Comparison of ENCODE assay signal across 1 cellular context in genomic region chr17:7219812-7220592, GRCh38.
TF ChIP-seq lines count a peak whose summit lies in the region.

Gene ACADVL (plus strand): TSS chr17:7219938. CDS start chr17:7219985, 47 bp downstream.
Gene DLG4 (minus strand): TSS chr17:7219836.

TF ChIP-seq in GM23338, 12 proteins besides CTCF, POLR2A, EP300 and RAD21 (continued from another document):
- no peak for TF ChIP-seq ZNF462 (CRISPR knock-in tag; IDR thresholded peaks at IDR 0.05)
- TF ChIP-seq EZH2phosphoT487 (IDR thresholded peaks at IDR 0.05; ENCODE audit: unreplicated experiment) = no peak
- TF ChIP-seq CREB1 (CRISPR knock-in tag; IDR thresholded peaks at IDR 0.05; ENCODE audit: low read depth) = peak; percentile 48; the same call in 1 of the 2 replicates
